Comparison of ENCODE assay signal across 1 cellular context in genomic region chr3:16514021-16514700, GRCh38.
TF ChIP-seq lines count a peak whose summit lies in the region.

No MANE protein-coding gene starts in this region.

TF ChIP-seq in HepG2, 621 proteins besides CTCF, POLR2A, EP300 and RAD21 (continued from another document):
- TF ChIP-seq THAP9 (CRISPR knock-in tag; IDR thresholded peaks at IDR 0.05; ENCODE audit: borderline replicate concordance): no peak
- no peak for TF ChIP-seq RFX1 (IDR thresholded peaks at IDR 0.05)
- TF ChIP-seq SUZ12 (IDR thresholded peaks at IDR 0.05; ENCODE audit: low read depth, low read length): no peak
- no peak for TF ChIP-seq ZNF510 (CRISPR knock-in tag; IDR thresholded peaks at IDR 0.05; ENCODE audit: low read depth)
- no peak for TF ChIP-seq ZNF674 (CRISPR knock-in tag; IDR thresholded peaks at IDR 0.05; ENCODE audit: low read depth)
- TF ChIP-seq ZNF558 (CRISPR knock-in tag; IDR thresholded peaks at IDR 0.05; ENCODE audit: borderline replicate concordance): no peak
- TF ChIP-seq FOXA1 (IDR thresholded peaks at IDR 0.05): no peak
- TF ChIP-seq FOXA1 (CRISPR knock-in tag; IDR thresholded peaks at IDR 0.05): no peak
- no peak for TF ChIP-seq ZNF101 (CRISPR knock-in tag; IDR thresholded peaks at IDR 0.05; ENCODE audit: borderline replicate concordance, low read depth)
- no peak for TF ChIP-seq ZNF773 (CRISPR knock-in tag; IDR thresholded peaks at IDR 0.05; ENCODE audit: borderline replicate concordance)
- TF ChIP-seq TFDP2 (CRISPR knock-in tag; IDR thresholded peaks at IDR 0.05): no peak
- no peak for TF ChIP-seq ZNF12 (CRISPR knock-in tag; IDR thresholded peaks at IDR 0.05)
- no peak for TF ChIP-seq ZFAT (CRISPR knock-in tag; conservative IDR thresholded peaks at IDR 0.05)
- no peak for TF ChIP-seq PCBP2 (optimal IDR thresholded peaks at IDR 0.05; ENCODE audit: low read depth, low read length, poor library complexity, severe bottlenecking)
